1 cellular context compared by ENCODE assay signal in the genomic region with DNA sequence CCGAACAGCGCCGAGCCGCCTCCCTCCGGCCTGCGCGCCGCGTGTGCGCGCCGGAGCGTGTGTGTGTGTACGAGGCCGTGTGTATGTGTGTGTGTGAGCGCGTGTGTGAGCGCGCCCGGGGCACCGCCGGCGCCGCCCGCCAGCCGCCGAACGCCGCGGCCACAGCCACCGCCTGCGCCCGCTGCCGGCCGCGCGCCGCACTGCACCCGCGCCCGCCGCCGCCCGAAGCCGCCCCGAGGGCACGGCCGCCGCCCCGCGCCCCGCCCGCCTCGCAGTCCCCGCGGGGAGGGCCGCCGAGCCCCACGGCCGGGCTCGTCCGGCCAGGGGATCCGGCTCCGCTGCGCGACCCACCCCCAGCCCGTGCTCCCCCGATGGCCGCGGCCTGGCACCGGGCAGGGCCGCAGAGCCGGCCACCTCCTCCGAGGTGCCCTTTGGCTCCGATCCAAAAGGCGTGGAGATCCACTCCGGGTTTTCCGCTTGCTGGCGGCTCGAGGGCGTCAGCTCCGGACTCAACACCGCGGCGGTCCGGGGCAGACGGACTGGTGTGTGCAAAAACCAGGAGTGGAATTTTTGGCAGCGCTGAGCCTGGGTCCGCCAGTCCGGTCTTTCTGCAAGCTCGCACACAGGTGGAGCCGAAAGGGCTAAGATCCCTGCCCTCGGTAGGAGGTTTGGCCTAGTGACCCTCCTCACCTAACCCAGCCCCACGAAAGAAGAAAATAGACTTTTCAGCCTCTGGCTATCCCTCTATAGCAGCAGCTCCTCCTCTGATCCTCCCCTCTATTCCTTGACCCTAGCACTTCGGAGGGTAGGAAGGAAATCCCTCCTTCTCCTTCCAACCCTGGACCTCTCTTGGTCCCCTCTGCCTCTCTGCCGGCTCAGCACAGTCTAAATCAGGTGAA.
TF ChIP-seq lines count a peak whose summit lies in the region.

A gene with protein sequence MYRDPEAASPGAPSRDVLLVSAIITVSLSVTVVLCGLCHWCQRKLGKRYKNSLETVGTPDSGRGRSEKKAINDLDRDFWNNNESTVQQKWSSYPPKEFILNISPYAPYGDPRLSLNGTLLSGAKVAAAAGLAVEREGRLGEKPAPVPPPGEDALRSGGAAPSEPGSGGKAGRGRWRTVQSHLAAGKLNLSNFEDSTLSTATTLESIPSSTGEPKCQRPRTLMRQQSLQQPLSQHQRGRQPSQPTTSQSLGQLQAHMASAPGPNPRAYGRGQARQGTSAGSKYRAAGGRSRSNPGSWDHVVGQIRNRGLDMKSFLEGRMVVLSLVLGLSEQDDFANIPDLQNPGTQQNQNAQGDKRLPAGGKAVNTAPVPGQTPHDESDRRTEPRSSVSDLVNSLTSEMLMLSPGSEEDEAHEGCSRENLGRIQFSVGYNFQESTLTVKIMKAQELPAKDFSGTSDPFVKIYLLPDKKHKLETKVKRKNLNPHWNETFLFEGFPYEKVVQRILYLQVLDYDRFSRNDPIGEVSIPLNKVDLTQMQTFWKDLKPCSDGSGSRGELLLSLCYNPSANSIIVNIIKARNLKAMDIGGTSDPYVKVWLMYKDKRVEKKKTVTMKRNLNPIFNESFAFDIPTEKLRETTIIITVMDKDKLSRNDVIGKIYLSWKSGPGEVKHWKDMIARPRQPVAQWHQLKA (minus strand): TSS at position 47 of the 899 bp plus-strand sequence. CDS start 256 bp downstream, outside the sequence.

TF ChIP-seq in HepG2, 621 proteins besides CTCF, POLR2A, EP300 and RAD21 (continued from another document and continues in another):
- TF ChIP-seq HOXA5 (CRISPR knock-in tag; IDR thresholded peaks at IDR 0.05) (no peak), ZNF24 (IDR thresholded peaks at IDR 0.05) (no peak), POGZ (CRISPR knock-in tag; IDR thresholded peaks at IDR 0.05) (0 out of 2 replicates have a peak, but pooled peaks have one; percentile 38), HNRNPL (IDR thresholded peaks at IDR 0.05; ENCODE audit: low read depth, low read length) (peak; percentile 95), ERF (CRISPR knock-in tag; IDR thresholded peaks at IDR 0.05) (peak; percentile 66; the same call in 1 of the 2 replicates), ZKSCAN5 (CRISPR knock-in tag; IDR thresholded peaks at IDR 0.05) (no peak), TARDBP (CRISPR knock-in tag; IDR thresholded peaks at IDR 0.05) (no peak), PAWR (CRISPR knock-in tag; IDR thresholded peaks at IDR 0.05; ENCODE audit: borderline replicate concordance) (no peak), ATAD3A (CRISPR knock-in tag; IDR thresholded peaks at IDR 0.05) (no peak), ZBTB8A (CRISPR knock-in tag; IDR thresholded peaks at IDR 0.05; ENCODE audit: borderline replicate concordance, low read depth) (no peak), ZFY (CRISPR knock-in tag; IDR thresholded peaks at IDR 0.05) (peak; percentile 46; the same call in 1 of the 2 replicates), DNMT1 (CRISPR knock-in tag; IDR thresholded peaks at IDR 0.05) (no peak), NONO (IDR thresholded peaks at IDR 0.05) (no peak), NONO (CRISPR knock-in tag; conservative IDR thresholded peaks at IDR 0.05) (peak; percentile 72; the same call in 1 of the 2 replicates), ZNF430 (CRISPR knock-in tag; IDR thresholded peaks at IDR 0.05) (peak; percentile 47; the same call in 1 of the 2 replicates), NR1H2 (CRISPR knock-in tag; IDR thresholded peaks at IDR 0.05; ENCODE audit: borderline replicate concordance, low read depth) (no peak), JARID2 (CRISPR knock-in tag; IDR thresholded peaks at IDR 0.05; ENCODE audit: insufficient replicate concordance) (no peak), ZNF891 (CRISPR knock-in tag; IDR thresholded peaks at IDR 0.05) (0 out of 2 replicates have a peak, but pooled peaks have one; percentile 30), SIN3A (IDR thresholded peaks at IDR 0.05; ENCODE audit: borderline replicate concordance, low read depth, low read length) (0 out of 2 replicates have a peak, but pooled peaks have one; percentile 31), ZNF607 (CRISPR knock-in tag; IDR thresholded peaks at IDR 0.05; ENCODE audit: borderline replicate concordance) (peak; percentile 89), SRSF4 (IDR thresholded peaks at IDR 0.05; ENCODE audit: low read depth, low read length, poor library complexity, severe bottlenecking) (peak; percentile 75), IKZF1 (IDR thresholded peaks at IDR 0.05) (no peak), ZNF550 (CRISPR knock-in tag; IDR thresholded peaks at IDR 0.05; ENCODE audit: borderline replicate concordance) (no peak), ZNF350 (CRISPR knock-in tag; IDR thresholded peaks at IDR 0.05; ENCODE audit: borderline replicate concordance, low read depth) (peak; percentile 61; the same call in 1 of the 2 replicates), HOXA7 (CRISPR knock-in tag; IDR thresholded peaks at IDR 0.05) (no peak), ZC3H4 (CRISPR knock-in tag; IDR thresholded peaks at IDR 0.05; ENCODE audit: borderline replicate concordance) (no peak), HOXA3 (CRISPR knock-in tag; IDR thresholded peaks at IDR 0.05) (peak; percentile 26; the same call in 1 of the 2 replicates), BCL6 (CRISPR knock-in tag; IDR thresholded peaks at IDR 0.05) (peak; percentile 31; the same call in 1 of the 2 replicates), SRY (CRISPR knock-in tag; IDR thresholded peaks at IDR 0.05) (no peak), GATAD1 (CRISPR knock-in tag; IDR thresholded peaks at IDR 0.05) (0 out of 2 replicates have a peak, but pooled peaks have one; percentile 21), SAP130 (CRISPR knock-in tag; IDR thresholded peaks at IDR 0.05; ENCODE audit: low read depth) (peak; percentile 54)
- TF ChIP-seq, protein P1, sequence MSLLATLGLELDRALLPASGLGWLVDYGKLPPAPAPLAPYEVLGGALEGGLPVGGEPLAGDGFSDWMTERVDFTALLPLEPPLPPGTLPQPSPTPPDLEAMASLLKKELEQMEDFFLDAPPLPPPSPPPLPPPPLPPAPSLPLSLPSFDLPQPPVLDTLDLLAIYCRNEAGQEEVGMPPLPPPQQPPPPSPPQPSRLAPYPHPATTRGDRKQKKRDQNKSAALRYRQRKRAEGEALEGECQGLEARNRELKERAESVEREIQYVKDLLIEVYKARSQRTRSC (CRISPR knock-in tag; IDR thresholded peaks at IDR 0.05; ENCODE audit: low read depth), result no peak
- TF ChIP-seq, protein P2, sequence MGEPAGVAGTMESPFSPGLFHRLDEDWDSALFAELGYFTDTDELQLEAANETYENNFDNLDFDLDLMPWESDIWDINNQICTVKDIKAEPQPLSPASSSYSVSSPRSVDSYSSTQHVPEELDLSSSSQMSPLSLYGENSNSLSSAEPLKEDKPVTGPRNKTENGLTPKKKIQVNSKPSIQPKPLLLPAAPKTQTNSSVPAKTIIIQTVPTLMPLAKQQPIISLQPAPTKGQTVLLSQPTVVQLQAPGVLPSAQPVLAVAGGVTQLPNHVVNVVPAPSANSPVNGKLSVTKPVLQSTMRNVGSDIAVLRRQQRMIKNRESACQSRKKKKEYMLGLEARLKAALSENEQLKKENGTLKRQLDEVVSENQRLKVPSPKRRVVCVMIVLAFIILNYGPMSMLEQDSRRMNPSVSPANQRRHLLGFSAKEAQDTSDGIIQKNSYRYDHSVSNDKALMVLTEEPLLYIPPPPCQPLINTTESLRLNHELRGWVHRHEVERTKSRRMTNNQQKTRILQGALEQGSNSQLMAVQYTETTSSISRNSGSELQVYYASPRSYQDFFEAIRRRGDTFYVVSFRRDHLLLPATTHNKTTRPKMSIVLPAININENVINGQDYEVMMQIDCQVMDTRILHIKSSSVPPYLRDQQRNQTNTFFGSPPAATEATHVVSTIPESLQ (CRISPR knock-in tag; conservative IDR thresholded peaks at IDR 0.05), result no peak
- TF ChIP-seq, protein P3, sequence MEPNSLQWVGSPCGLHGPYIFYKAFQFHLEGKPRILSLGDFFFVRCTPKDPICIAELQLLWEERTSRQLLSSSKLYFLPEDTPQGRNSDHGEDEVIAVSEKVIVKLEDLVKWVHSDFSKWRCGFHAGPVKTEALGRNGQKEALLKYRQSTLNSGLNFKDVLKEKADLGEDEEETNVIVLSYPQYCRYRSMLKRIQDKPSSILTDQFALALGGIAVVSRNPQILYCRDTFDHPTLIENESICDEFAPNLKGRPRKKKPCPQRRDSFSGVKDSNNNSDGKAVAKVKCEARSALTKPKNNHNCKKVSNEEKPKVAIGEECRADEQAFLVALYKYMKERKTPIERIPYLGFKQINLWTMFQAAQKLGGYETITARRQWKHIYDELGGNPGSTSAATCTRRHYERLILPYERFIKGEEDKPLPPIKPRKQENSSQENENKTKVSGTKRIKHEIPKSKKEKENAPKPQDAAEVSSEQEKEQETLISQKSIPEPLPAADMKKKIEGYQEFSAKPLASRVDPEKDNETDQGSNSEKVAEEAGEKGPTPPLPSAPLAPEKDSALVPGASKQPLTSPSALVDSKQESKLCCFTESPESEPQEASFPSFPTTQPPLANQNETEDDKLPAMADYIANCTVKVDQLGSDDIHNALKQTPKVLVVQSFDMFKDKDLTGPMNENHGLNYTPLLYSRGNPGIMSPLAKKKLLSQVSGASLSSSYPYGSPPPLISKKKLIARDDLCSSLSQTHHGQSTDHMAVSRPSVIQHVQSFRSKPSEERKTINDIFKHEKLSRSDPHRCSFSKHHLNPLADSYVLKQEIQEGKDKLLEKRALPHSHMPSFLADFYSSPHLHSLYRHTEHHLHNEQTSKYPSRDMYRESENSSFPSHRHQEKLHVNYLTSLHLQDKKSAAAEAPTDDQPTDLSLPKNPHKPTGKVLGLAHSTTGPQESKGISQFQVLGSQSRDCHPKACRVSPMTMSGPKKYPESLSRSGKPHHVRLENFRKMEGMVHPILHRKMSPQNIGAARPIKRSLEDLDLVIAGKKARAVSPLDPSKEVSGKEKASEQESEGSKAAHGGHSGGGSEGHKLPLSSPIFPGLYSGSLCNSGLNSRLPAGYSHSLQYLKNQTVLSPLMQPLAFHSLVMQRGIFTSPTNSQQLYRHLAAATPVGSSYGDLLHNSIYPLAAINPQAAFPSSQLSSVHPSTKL (CRISPR knock-in tag; IDR thresholded peaks at IDR 0.05), result no peak
- TF ChIP-seq, protein P4, sequence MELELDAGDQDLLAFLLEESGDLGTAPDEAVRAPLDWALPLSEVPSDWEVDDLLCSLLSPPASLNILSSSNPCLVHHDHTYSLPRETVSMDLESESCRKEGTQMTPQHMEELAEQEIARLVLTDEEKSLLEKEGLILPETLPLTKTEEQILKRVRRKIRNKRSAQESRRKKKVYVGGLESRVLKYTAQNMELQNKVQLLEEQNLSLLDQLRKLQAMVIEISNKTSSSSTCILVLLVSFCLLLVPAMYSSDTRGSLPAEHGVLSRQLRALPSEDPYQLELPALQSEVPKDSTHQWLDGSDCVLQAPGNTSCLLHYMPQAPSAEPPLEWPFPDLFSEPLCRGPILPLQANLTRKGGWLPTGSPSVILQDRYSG (CRISPR knock-in tag; IDR thresholded peaks at IDR 0.05), result no peak
- TF ChIP-seq, protein P5, sequence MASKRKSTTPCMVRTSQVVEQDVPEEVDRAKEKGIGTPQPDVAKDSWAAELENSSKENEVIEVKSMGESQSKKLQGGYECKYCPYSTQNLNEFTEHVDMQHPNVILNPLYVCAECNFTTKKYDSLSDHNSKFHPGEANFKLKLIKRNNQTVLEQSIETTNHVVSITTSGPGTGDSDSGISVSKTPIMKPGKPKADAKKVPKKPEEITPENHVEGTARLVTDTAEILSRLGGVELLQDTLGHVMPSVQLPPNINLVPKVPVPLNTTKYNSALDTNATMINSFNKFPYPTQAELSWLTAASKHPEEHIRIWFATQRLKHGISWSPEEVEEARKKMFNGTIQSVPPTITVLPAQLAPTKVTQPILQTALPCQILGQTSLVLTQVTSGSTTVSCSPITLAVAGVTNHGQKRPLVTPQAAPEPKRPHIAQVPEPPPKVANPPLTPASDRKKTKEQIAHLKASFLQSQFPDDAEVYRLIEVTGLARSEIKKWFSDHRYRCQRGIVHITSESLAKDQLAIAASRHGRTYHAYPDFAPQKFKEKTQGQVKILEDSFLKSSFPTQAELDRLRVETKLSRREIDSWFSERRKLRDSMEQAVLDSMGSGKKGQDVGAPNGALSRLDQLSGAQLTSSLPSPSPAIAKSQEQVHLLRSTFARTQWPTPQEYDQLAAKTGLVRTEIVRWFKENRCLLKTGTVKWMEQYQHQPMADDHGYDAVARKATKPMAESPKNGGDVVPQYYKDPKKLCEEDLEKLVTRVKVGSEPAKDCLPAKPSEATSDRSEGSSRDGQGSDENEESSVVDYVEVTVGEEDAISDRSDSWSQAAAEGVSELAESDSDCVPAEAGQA (IDR thresholded peaks at IDR 0.05; ENCODE audit: low read depth), result no peak
- TF ChIP-seq, protein P5 (CRISPR knock-in tag; IDR thresholded peaks at IDR 0.05; ENCODE audit: borderline replicate concordance), result no peak
- TF ChIP-seq, protein P6, sequence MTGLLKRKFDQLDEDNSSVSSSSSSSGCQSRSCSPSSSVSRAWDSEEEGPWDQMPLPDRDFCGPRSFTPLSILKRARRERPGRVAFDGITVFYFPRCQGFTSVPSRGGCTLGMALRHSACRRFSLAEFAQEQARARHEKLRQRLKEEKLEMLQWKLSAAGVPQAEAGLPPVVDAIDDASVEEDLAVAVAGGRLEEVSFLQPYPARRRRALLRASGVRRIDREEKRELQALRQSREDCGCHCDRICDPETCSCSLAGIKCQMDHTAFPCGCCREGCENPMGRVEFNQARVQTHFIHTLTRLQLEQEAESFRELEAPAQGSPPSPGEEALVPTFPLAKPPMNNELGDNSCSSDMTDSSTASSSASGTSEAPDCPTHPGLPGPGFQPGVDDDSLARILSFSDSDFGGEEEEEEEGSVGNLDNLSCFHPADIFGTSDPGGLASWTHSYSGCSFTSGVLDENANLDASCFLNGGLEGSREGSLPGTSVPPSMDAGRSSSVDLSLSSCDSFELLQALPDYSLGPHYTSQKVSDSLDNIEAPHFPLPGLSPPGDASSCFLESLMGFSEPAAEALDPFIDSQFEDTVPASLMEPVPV (CRISPR knock-in tag; IDR thresholded peaks at IDR 0.05), result 0 out of 2 replicates have a peak, but pooled peaks have one; percentile 33
